In the genomic region with DNA sequence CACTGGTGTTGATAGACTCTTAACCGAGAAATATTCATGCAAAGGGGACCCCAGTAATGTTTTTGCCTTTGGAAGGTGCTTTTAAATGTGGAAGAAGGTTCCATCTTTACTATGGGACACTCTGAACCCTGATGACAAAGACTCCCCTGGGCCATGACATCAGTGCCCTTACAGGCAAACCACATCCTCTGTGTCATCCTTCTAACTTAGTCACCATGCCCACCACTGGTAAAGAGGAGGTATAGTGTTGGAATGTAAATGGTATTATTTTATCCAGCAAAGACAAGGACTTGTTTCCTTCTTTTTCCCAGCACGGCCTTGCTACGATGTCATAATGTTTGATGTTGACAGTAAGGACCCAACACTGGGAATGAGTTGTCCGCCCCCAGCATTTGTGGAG, we compare ENCODE assay signal across 9 cellular contexts. TPM values are rescaled to one million over a fixed set of nuclear protein-coding genes. Genes with fewer than 3 reads are reported as not detected.
A peak's percentile ranks its signal among the peaks of the same experiment; 100 is the strongest.
DNase-seq lines count a peak whose midpoint lies in the region; TF ChIP-seq lines count a peak whose summit lies in the region.
"Had no signal": no experiment of that assay in that cellular context is flagged by ENCODE, and none has a peak within 500 bp of the region (broad histone marks: within the 10 kb centered on the region; RNA-seq: fewer than 3 reads in every experiment).

No MANE protein-coding gene starts in this region.

- H3K4me1 Mint-ChIP-seq in activated T-cell treated with anti-CD3 and anti-CD28 coated beads, Interleukin-2, amount 50 U/mL, for 24 hours (ENCODE audit: low read depth) = peaks cover 47% of the 10 kb centered on the region

- peaks cover 2% of the 10 kb centered on the region for H3K9me3 Mint-ChIP-seq in activated T-cell treated with anti-CD3 and anti-CD28 coated beads, Interleukin-2, amount 50 U/mL, for 24 hours

- no peak for TF ChIP-seq POLR2A in esophagus muscularis mucosa (IDR thresholded peaks at IDR 0.05; ENCODE audit: low read depth)

- no peak for TF ChIP-seq EP300 in esophagus muscularis mucosa (IDR thresholded peaks at IDR 0.05)

- H3K36me3 ChIP-seq in kidney epithelial cell (ENCODE audit: control insufficient read depth, insufficient read depth, low read length) (no peaks in the 10 kb centered on the region), esophagus muscularis mucosa (peaks cover 40 to 100% (median 92%) of the 10 kb centered on the region in 4 donors)

- H3K27ac Mint-ChIP-seq in activated T-cell treated with anti-CD3 and anti-CD28 coated beads, Interleukin-2, amount 50 U/mL, for 24 hours = peak overlapping the region; percentile 96

- DNase-seq in AG08395 (ENCODE audit: low spot score) (peak; percentile 84), LHCN-M2 (ENCODE audit: low read depth) (peak; percentile 94), kidney epithelial cell (ENCODE audit: low read depth) (peak; percentile 69), GM10266 (ENCODE audit: extremely low spot score) (no peak), RPMI8226 (no peak), esophagus muscularis mucosa (ENCODE audit: extremely low spot score) (no peak), LoVo (ENCODE audit: low spot score) (no peak)
- peak; percentile 50 for DNase-seq in activated T-cell treated with anti-CD3 and anti-CD28 coated beads, Interleukin-2, amount 50 U/mL, for 24 hours
- DNase-seq: psoas muscle had no signal

- no peaks in the 10 kb centered on the region for H3K4me1 ChIP-seq in esophagus muscularis mucosa
- H3K4me1 ChIP-seq: psoas muscle had no signal

- WGBS in esophagus muscularis mucosa = 90% methylated on average over 4 of the region's 4 CpGs

- no peaks in the 10 kb centered on the region for H3K27me3 Mint-ChIP-seq in activated T-cell treated with anti-CD3 and anti-CD28 coated beads, Interleukin-2, amount 50 U/mL, for 24 hours

- H3K4me3 ChIP-seq in kidney epithelial cell (ENCODE audit: low read depth, low read length) (no peak overlapping the region), esophagus muscularis mucosa (no peak overlapping the region)
- H3K4me3 ChIP-seq: psoas muscle had no signal

- no peaks in the 10 kb centered on the region for H3K9me3 ChIP-seq in esophagus muscularis mucosa
- H3K9me3 ChIP-seq: psoas muscle had no signal

- intact Hi-C loops in esophagus muscularis mucosa (cut with DNase I) = no loop called here

- H3K4me3 Mint-ChIP-seq in activated T-cell treated with anti-CD3 and anti-CD28 coated beads, Interleukin-2, amount 50 U/mL, for 24 hours = peak overlapping the region; percentile 41

- no peak overlapping the region for H3K27ac ChIP-seq in esophagus muscularis mucosa (replicated peaks in 1 of 4)
- H3K27ac ChIP-seq: psoas muscle had no signal

- peaks cover 100% of the 10 kb centered on the region for H3K36me3 Mint-ChIP-seq in activated T-cell treated with anti-CD3 and anti-CD28 coated beads, Interleukin-2, amount 50 U/mL, for 24 hours (ENCODE audit: low read depth)

- H3K27me3 ChIP-seq in kidney epithelial cell (ENCODE audit: control insufficient read depth, insufficient read depth, low read length) (no peaks in the 10 kb centered on the region), esophagus muscularis mucosa (no peaks in the 10 kb centered on the region)

- TF ChIP-seq CTCF in kidney epithelial cell (IDR thresholded peaks at IDR 0.05; ENCODE audit: insufficient read depth, low read length, poor library complexity, severe bottlenecking) = no peak
- TF ChIP-seq CTCF in GM10266 (IDR thresholded peaks at IDR 0.05; ENCODE audit: control insufficient read depth, insufficient read depth, low read depth, missing control alignments) = no peak
- TF ChIP-seq CTCF in esophagus muscularis mucosa (IDR thresholded peaks at IDR 0.05) = no peak

RNA-seq across cellular contexts. Expression of gene METTL13, which starts 12.6 kb away (rescaled TPM):
- total RNA-seq in LHCN-M2 (2014; rRNA removed) (31.9 and 35.9 TPM in 2 replicates), kidney epithelial cell (35.1 and 37.9 TPM in 2 replicates), esophagus muscularis mucosa (10 to 100 TPM; 17.5 to 20.9 (median 20.0) TPM)
- 27.0 TPM for polyA plus RNA-seq in LHCN-M2 (2012)

RNA-seq across cellular contexts. Expression of gene DNM3, which starts 47.2 kb away (rescaled TPM):
- total RNA-seq in LHCN-M2 (2014; rRNA removed) (0.13 and 0.23 TPM in 2 replicates), kidney epithelial cell (1.6 and 2.7 TPM in 2 replicates), esophagus muscularis mucosa (1 to 10 TPM; 3.3 to 6.4 (median 3.9) TPM)
- polyA plus RNA-seq in LHCN-M2 (2012) = 0.27 TPM

RNA-seq across cellular contexts. Expression of gene VAMP4, which starts 52.2 kb away (rescaled TPM):
- total RNA-seq in LHCN-M2 (2014; rRNA removed) = 6.4 and 7.2 TPM in 2 replicates
- polyA plus RNA-seq in LHCN-M2 (2012) = 5.0 TPM
- total RNA-seq in kidney epithelial cell = 5.4 and 7.7 TPM in 2 replicates
- total RNA-seq in esophagus muscularis mucosa = 10 to 100 TPM; 14.2 to 19.9 (median 16.1) TPM

Comparison
In these comparisons a context has a peak if more than half of its experiments do, and no peak if none do; other contexts are left out.
1. DNase-seq: peak in AG08395 (single experiment), LHCN-M2 (single experiment), activated T-cell treated with anti-CD3 and anti-CD28 coated beads, Interleukin-2, amount 50 U/mL, for 24 hours (single experiment) and kidney epithelial cell (single experiment); none in GM10266 (single experiment), RPMI8226 (single experiment), esophagus muscularis mucosa (single experiment) and LoVo (single experiment).